35 cellular contexts compared by ENCODE assay signal in genomic region chr13:45596800-45597484, GRCh38. TPM values are rescaled to one million over a fixed set of nuclear protein-coding genes. Genes with fewer than 3 reads are reported as not detected.
"Had no signal": no experiment of that assay in that cellular context is flagged by ENCODE, and none has a peak within 500 bp of the region (broad histone marks: within the 10 kb centered on the region; RNA-seq: fewer than 3 reads in every experiment).

No MANE protein-coding gene starts in this region.

- H3K36me3 ChIP-seq: neutrophil, pancreas, prostate gland, spleen, suprapubic skin, tibial artery, transverse colon, upper lobe of right lung, uterus had no signal

- H3K27me3 ChIP-seq: pancreas, suprapubic skin, testis, tibial artery, upper lobe of right lung, uterus had no signal

- H3K27ac ChIP-seq: neutrophil, pancreas, prostate gland, skin epidermis, spleen, suprapubic skin, testis, tibial artery, transverse colon, upper lobe of right lung, uterus had no signal

- ATAC-seq: naive thymus-derived CD8-positive, alpha-beta T cell; natural killer cell treated with Interleukin-12 subunit alpha and Interleukin-12 subunit beta and Interleukin-15 and Interleukin-18, amount 100 ng/mL, for 72 hours; pancreas; right cardiac atrium; sciatic nerve; stimulated activated memory B cell treated with anti-CD40 and anti-IgM and Interleukin-4, amounts not matched to agents 10 μg/mL and 1 μg/mL and 100 μg/mL, for 72 hours; stimulated activated naive CD8-positive, alpha-beta T cell treated with anti-CD3 and anti-CD28 coated beads, Interleukin-15, amount 100 ng/mL, for 72 hours; stimulated activated naive CD8-positive, alpha-beta T cell treated with anti-CD3 and anti-CD28 coated beads, Interleukin-15, Interleukin-2, amounts not matched to agents 100 U/mL and 50 U/mL, for 24 hours; upper lobe of right lung had no signal

- H3K9me3 ChIP-seq: neutrophil, pancreas, prostate gland, spleen, suprapubic skin, testis, tibial artery, transverse colon, upper lobe of right lung, uterus had no signal

- H3K4me1 ChIP-seq: pancreas, prostate gland, spleen, suprapubic skin, testis, tibial artery, transverse colon, upper lobe of right lung, uterus had no signal

- H3K4me2 ChIP-seq: smooth muscle cell had no signal

- FAIRE-seq: pancreas had no signal

- DNase-seq: naive thymus-derived CD8-positive, alpha-beta T cell; nephron progenitor cell; pancreas; right cardiac atrium; spleen; stimulated activated CD4-positive, alpha-beta T cell treated with anti-CD3 and anti-CD28 coated beads, Interleukin-12 subunit alpha, Interleukin-12 subunit beta, amount 100 ng/mL, for 4 hours; stimulated activated CD4-positive, alpha-beta T cell treated with anti-CD3 and anti-CD28 coated beads, Interleukin-1b, Interleukin-23, amount 100 ng/mL, for 48 hours; stimulated activated CD4-positive, alpha-beta T cell treated with anti-CD3 and anti-CD28 coated beads, Interleukin-4, amount 100 ng/mL, for 1 hour; stimulated activated CD4-positive, alpha-beta T cell treated with anti-CD3 and anti-CD28 coated beads, Interleukin-4, amount 100 ng/mL, for 4 hours; stimulated activated CD8-positive, alpha-beta memory T cell treated with anti-CD3 and anti-CD28 coated beads, Interleukin-4, amount 100 ng/mL, for 48 hours; stimulated activated naive CD4-positive, alpha-beta T cell; stimulated activated naive CD8-positive, alpha-beta T cell treated with anti-CD3 and anti-CD28 coated beads, Interleukin-15, amount 100 ng/mL, for 72 hours; stimulated activated naive CD8-positive, alpha-beta T cell treated with anti-CD3 and anti-CD28 coated beads, Interleukin-15, Interleukin-2, amounts not matched to agents 100 U/mL and 50 U/mL, for 24 hours; substantia nigra; testis; tibial artery; transverse colon; upper lobe of right lung; uterus had no signal

- H3K4me3 ChIP-seq: pancreas, prostate gland, skin epidermis, smooth muscle cell, spleen, suprapubic skin, testis, tibial artery, transverse colon, upper lobe of right lung, uterus had no signal

RNA-seq across cellular contexts. Expression of gene ERICH6B, which starts 18.6 kb away (rescaled TPM):
- total RNA-seq: naive thymus-derived CD8-positive, alpha-beta T cell; natural killer cell treated with Interleukin-12 subunit alpha and Interleukin-12 subunit beta and Interleukin-15 and Interleukin-18, amount 100 ng/mL, for 72 hours; neural crest cell; omental fat pad; osteocyte; pancreas; posterior vena cava; prostate gland; pulmonary artery endothelial cell; renal cortical epithelial cell; right cardiac atrium; sciatic nerve; smooth muscle cell; spleen; suprapubic skin; transverse colon; upper lobe of right lung; urinary bladder; uterus had no signal
- polyA plus RNA-seq: naive thymus-derived CD8-positive, alpha-beta T cell; pancreas; right cardiac atrium; spleen; thymus; urinary bladder had no signal
